In the genomic region with DNA sequence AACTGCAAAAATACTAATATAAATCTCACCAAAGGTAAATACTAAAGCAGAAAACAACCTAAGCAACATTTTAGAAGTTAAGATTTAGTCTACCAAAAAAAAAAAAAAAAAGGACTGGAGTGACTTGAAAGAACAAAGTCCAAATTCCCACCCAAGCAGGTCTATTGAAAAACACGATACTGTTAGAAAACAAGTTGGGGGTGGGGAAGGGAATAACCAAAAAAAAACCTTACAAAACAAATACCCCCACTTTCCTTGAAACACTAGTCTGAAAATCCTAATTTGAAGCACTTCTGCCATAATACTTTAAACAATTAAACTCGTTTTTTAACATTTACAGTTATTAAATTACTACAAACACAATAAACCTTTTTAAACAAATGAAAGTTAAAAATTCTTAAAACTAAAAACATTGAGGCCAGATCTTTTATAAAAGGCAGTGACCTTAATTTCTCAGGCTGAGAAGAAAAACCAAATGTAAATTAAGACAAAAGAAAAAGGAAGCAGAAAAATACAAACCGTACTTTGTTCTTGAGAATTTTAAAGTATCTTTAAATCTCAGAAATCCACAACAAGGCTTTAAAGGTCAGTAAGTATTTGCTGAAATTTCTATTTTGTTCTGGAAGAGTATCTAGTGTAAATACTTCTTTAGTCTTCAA, we compare ENCODE assay signal across 8 cellular contexts.
DNase-seq lines count a peak whose midpoint lies in the region; ATAC-seq and TF ChIP-seq lines count a peak whose summit lies in the region.

No MANE protein-coding gene starts in this region.

- H3K36me3 Mint-ChIP-seq in CD14-positive monocyte = peaks cover 3 to 10% of the 10 kb centered on the region in 2 donors
- peaks cover 2% of the 10 kb centered on the region for H3K36me3 Mint-ChIP-seq in activated naive CD8-positive, alpha-beta T cell treated with anti-CD3 and anti-CD28 coated beads for 36 hours

- H3K27me3 ChIP-seq in HUES6 (ENCODE audit: control insufficient read depth, insufficient read depth, low read length) (no peaks in the 10 kb centered on the region), smooth muscle cell (ENCODE audit: low read depth) (no peaks in the 10 kb centered on the region)

- ATAC-seq in GM18873 (IDR thresholded peaks at IDR 0.05; ENCODE audit: low FRiP score, unreplicated experiment) = no peak

- WGBS in smooth muscle cell (ENCODE audit: low lambda C conversion rate) = under 1% methylated on average over 3 of the region's 3 CpGs

- H3F3A ChIP-seq in smooth muscle cell (ENCODE audit: low read depth) = peaks cover 39% of the 10 kb centered on the region

- no peaks in the 10 kb centered on the region for H3K9me3 Mint-ChIP-seq in CD14-positive monocyte
- no peaks in the 10 kb centered on the region for H3K9me3 Mint-ChIP-seq in activated naive CD8-positive, alpha-beta T cell treated with anti-CD3 and anti-CD28 coated beads for 36 hours

- H3K4me3 Mint-ChIP-seq in CD14-positive monocyte = peak overlapping the region; percentile 95 to 97
- H3K4me3 Mint-ChIP-seq in activated naive CD8-positive, alpha-beta T cell treated with anti-CD3 and anti-CD28 coated beads for 36 hours = peak overlapping the region; percentile 94

- peaks cover 45% of the 10 kb centered on the region for H4K20me1 ChIP-seq in smooth muscle cell (ENCODE audit: low read depth)

- H3K4me1 ChIP-seq in HUES6 (ENCODE audit: control insufficient read depth, insufficient read depth, low read length) = no peaks in the 10 kb centered on the region; the same call in 1 of the 2 replicates
- H3K4me1 ChIP-seq in smooth muscle cell (ENCODE audit: low read depth) = peaks cover 29% of the 10 kb centered on the region

- H3K79me2 ChIP-seq in smooth muscle cell (ENCODE audit: low read depth) = peaks cover 81% of the 10 kb centered on the region

- no peaks in the 10 kb centered on the region for H3K27me3 Mint-ChIP-seq in CD14-positive monocyte (ENCODE audit: low read depth in 3 of 3)
- H3K27me3 Mint-ChIP-seq in activated naive CD8-positive, alpha-beta T cell treated with anti-CD3 and anti-CD28 coated beads for 36 hours = no peaks in the 10 kb centered on the region

- no peaks in the 10 kb centered on the region for H3K36me3 ChIP-seq in HUES6 (ENCODE audit: control insufficient read depth, insufficient read depth, low read length)
- no peaks in the 10 kb centered on the region for H3K36me3 ChIP-seq in smooth muscle cell (ENCODE audit: low read depth)

- H2AFZ ChIP-seq in smooth muscle cell (ENCODE audit: low read depth) = no peak overlapping the region

- H3K9ac ChIP-seq in HUES6 (ENCODE audit: low read length) = peak overlapping the region; percentile 86
- peak overlapping the region; percentile 100 for H3K9ac ChIP-seq in smooth muscle cell (ENCODE audit: low read depth)

- TF ChIP-seq CTCF in CD14-positive monocyte (IDR thresholded peaks at IDR 0.05) = no peak
- TF ChIP-seq CTCF in smooth muscle cell (IDR thresholded peaks at IDR 0.05; ENCODE audit: borderline replicate concordance, insufficient read depth, poor library complexity, severe bottlenecking) = no peak

- H3K27ac ChIP-seq in HUES6 (ENCODE audit: low read depth, low read length) = peak overlapping the region; percentile 98
- H3K27ac ChIP-seq in smooth muscle cell (ENCODE audit: low read depth) = peak overlapping the region; percentile 100

- peak overlapping the region; percentile 94 for H3K4me2 ChIP-seq in smooth muscle cell

- intact Hi-C loops in CD14-positive monocyte (cut with micrococcal nuclease) = loop anchor here (5.0 to 10.0 kb wide), 4 partner anchors 197 to 437 kb away; partner anchors contain the start of genes JMJD1C (in 1 of the 2) and REEP3 (in 1 of the 2)

- H3K4me3 ChIP-seq in HUES6 (ENCODE audit: low read depth, low read length) = peak overlapping the region; percentile 70
- peak overlapping the region; percentile 68 for H3K4me3 ChIP-seq in iPS-18c (ENCODE audit: insufficient read depth, low read depth, low read length)
- H3K4me3 ChIP-seq in smooth muscle cell = peak overlapping the region; percentile 96

- peak overlapping the region; percentile 96 to 99 (median 98) for H3K27ac Mint-ChIP-seq in CD14-positive monocyte
- H3K27ac Mint-ChIP-seq in activated naive CD8-positive, alpha-beta T cell treated with anti-CD3 and anti-CD28 coated beads for 36 hours = peak overlapping the region; percentile 94

- H3K9me3 ChIP-seq in HUES6 (ENCODE audit: control insufficient read depth, insufficient read depth, low read depth, low read length) (no peaks in the 10 kb centered on the region), iPS-18c (ENCODE audit: control insufficient read depth, insufficient read depth, low read length) (no peaks in the 10 kb centered on the region), smooth muscle cell (replicated peaks; ENCODE audit: low read depth) (no peaks in the 10 kb centered on the region)

- DNase-seq in CD14-positive monocyte (ENCODE audit: low spot score) = no peak
- no peak for DNase-seq in activated naive CD8-positive, alpha-beta T cell treated with anti-CD3 and anti-CD28 coated beads for 36 hours
- no peak for DNase-seq in smooth muscle cell (lab: John Stamatoyannopoulos, UW; ENCODE audit: unreplicated experiment)
- no peak for DNase-seq in mucosa of gallbladder (ENCODE audit: low spot score)
- no peak for DNase-seq in stimulated activated CD4-positive, alpha-beta T cell treated with anti-CD3 and anti-CD28 coated beads, Interleukin-4, amount 100 ng/mL, for 24 hours

- peaks cover 13% of the 10 kb centered on the region for H3K4me1 Mint-ChIP-seq in CD14-positive monocyte
- peaks cover 15% of the 10 kb centered on the region for H3K4me1 Mint-ChIP-seq in activated naive CD8-positive, alpha-beta T cell treated with anti-CD3 and anti-CD28 coated beads for 36 hours
